In genomic region chr6:44960898-44961297, GRCh38 we compare ENCODE assay signal across 16 cellular contexts.
DNase-seq lines count a peak whose midpoint lies in the region; ATAC-seq and TF ChIP-seq lines count a peak whose summit lies in the region.
"Had no signal": no experiment of that assay in that cellular context is flagged by ENCODE, and none has a peak within 500 bp of the region (broad histone marks: within the 10 kb centered on the region; RNA-seq: fewer than 3 reads in every experiment).

No MANE protein-coding gene starts in this region.

- no peak for TF ChIP-seq POLR2A in uterus (IDR thresholded peaks at IDR 0.05)

- no peaks in the 10 kb centered on the region for H3K4me1 ChIP-seq in uterus
- H3K4me1 ChIP-seq: esophagus muscularis mucosa had no signal

- no peak for DNase-seq in activated naive CD4-positive, alpha-beta T cell treated with anti-CD3 and anti-CD28 coated beads, Interleukin-2, amount 50 U/mL, for 72 hours (ENCODE audit: low spot score in 2 of 2)
- no peak for DNase-seq in activated naive CD4-positive, alpha-beta T cell (lab: John Stamatoyannopoulos, UW)
- DNase-seq in RKO (ENCODE audit: low spot score) (peak; percentile 47), fibroblast of mammary gland (ENCODE audit: low read depth) (peak; percentile 69), SW 1271 (lab: John Stamatoyannopoulos, UW) (no peak), GM20000 (ENCODE audit: low spot score) (no peak), uterus (no peak)
- DNase-seq: activated CD4-positive, alpha-beta T cell treated with anti-CD3 and anti-CD28 coated beads for 1 hour; activated gamma-delta T cell treated with Interleukin-2 at 50 U/mL for 16 hours; Karpas-422; NCI-H1930; NCI-H82; posterior cingulate gyrus; SK-N-SH had no signal

- no peaks in the 10 kb centered on the region for H3K9me3 ChIP-seq in uterus
- H3K9me3 ChIP-seq: esophagus muscularis mucosa, SK-N-SH had no signal

- H3K27me3 ChIP-seq in uterus, result no peaks in the 10 kb centered on the region
- H3K27me3 ChIP-seq: esophagus muscularis mucosa had no signal

- no peaks in the 10 kb centered on the region for H3K36me3 ChIP-seq in uterus
- H3K36me3 ChIP-seq: esophagus muscularis mucosa had no signal

- peak; percentile 84 to 92 for ATAC-seq in activated naive CD4-positive, alpha-beta T cell treated with anti-CD3 and anti-CD28 coated beads, Interleukin-2, amount 50 U/mL, for 72 hours
- no peak for ATAC-seq in HG02852 (IDR thresholded peaks at IDR 0.05; ENCODE audit: unreplicated experiment)

- no peak overlapping the region for H3K27ac ChIP-seq in uterus
- H3K27ac ChIP-seq: esophagus muscularis mucosa had no signal

- H3K4me3 ChIP-seq in fibroblast of mammary gland (ENCODE audit: control insufficient read depth, low read depth, low read length) (no peak overlapping the region), uterus (no peak overlapping the region)
- H3K4me3 ChIP-seq: esophagus muscularis mucosa had no signal

- peaks cover 0 to 5% of the 10 kb centered on the region in 2 donors for H3K36me3 Mint-ChIP-seq in activated naive CD4-positive, alpha-beta T cell treated with anti-CD3 and anti-CD28 coated beads, Interleukin-2, amount 50 U/mL, for 72 hours

- no peak for TF ChIP-seq CTCF in fibroblast of mammary gland (conservative IDR thresholded peaks at IDR 0.05; ENCODE audit: control insufficient read depth, insufficient read depth, low read depth, low read length)
- TF ChIP-seq CTCF in GM20000 (IDR thresholded peaks at IDR 0.05; ENCODE audit: extremely low read depth, missing control alignments), result no peak
- no peak for TF ChIP-seq CTCF in uterus (IDR thresholded peaks at IDR 0.05)

- peaks cover 4 to 7% of the 10 kb centered on the region in 2 donors for H3K9me3 Mint-ChIP-seq in activated naive CD4-positive, alpha-beta T cell treated with anti-CD3 and anti-CD28 coated beads, Interleukin-2, amount 50 U/mL, for 72 hours

- peak overlapping the region in 1 of 2 donors; percentile 4 for H3K27ac Mint-ChIP-seq in activated naive CD4-positive, alpha-beta T cell treated with anti-CD3 and anti-CD28 coated beads, Interleukin-2, amount 50 U/mL, for 72 hours

- intact Hi-C loops in uterus (cut with DNase I; ENCODE audit: low total_unique reads), result no loop called here

Comparison
In these comparisons a context has a peak if more than half of its experiments do, and no peak if none do; other contexts are left out.
1. DNase-seq: peak in RKO (single experiment) and fibroblast of mammary gland (single experiment); none in activated naive CD4-positive, alpha-beta T cell treated with anti-CD3 and anti-CD28 coated beads, Interleukin-2, amount 50 U/mL, for 72 hours (0 of 2), activated naive CD4-positive, alpha-beta T cell (0 of 4), SW 1271 (0 of 2), GM20000 (single experiment) and uterus (0 of 2).